ENCODE assay signal across 30 cellular contexts in the genomic region with DNA sequence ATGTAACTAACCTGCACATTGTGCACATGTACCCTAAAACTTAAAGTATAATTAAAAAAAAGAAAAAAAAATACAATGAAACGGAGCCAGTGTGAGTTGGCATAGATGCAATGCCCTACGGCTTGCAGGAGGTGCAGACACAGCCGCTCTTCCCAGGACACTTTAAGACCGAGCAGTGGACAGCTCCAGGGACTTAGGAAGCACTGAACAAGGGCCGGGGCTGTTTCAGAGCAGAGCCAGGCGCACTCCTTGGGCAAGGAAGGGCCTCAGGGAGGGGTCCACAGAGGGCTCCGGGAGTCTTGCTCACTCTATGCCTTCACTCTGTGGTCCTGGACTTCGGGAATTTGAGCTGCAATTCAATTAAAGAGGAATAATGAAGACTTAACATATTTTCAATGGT.
"Had no signal": no experiment of that assay in that cellular context is flagged by ENCODE, and none has a peak within 500 bp of the region (broad histone marks: within the 10 kb centered on the region; RNA-seq: fewer than 3 reads in every experiment).

No MANE protein-coding gene starts in this region.

- H3K4me1 Mint-ChIP-seq: immature natural killer cell; naive thymus-derived CD8-positive, alpha-beta T cell; nephron; stimulated activated memory B cell treated with anti-CD40 and anti-IgM and Interleukin-4, amounts not matched to agents 10 μg/mL and 1 μg/mL and 100 μg/mL, for 72 hours; stimulated activated naive CD8-positive, alpha-beta T cell treated with anti-CD3 and anti-CD28 coated beads, Interleukin-15, amount 100 ng/mL, for 72 hours had no signal

- DNase-seq: heart right ventricle; immature natural killer cell; left cardiac atrium; left ventricle myocardium superior; lower lobe of right lung; mammary epithelial cell; mesenchymal stem cell; naive thymus-derived CD8-positive, alpha-beta T cell; occipital lobe; ovary; right lobe of liver; stimulated activated CD4-positive, alpha-beta T cell treated with anti-CD3 and anti-CD28 coated beads, Interleukin-1b, Interleukin-23, amount 100 ng/mL, for 48 hours; stimulated activated CD4-positive, alpha-beta T cell treated with anti-CD3 and anti-CD28 coated beads, Interleukin-2, amount 100 ng/mL, for 48 hours; stimulated activated CD4-positive, alpha-beta T cell treated with anti-CD3 and anti-CD28 coated beads, Interleukin-4, amount 100 ng/mL, for 4 hours; stimulated activated CD8-positive, alpha-beta memory T cell treated with anti-CD3 and anti-CD28 coated beads, Interleukin-4, amount 100 ng/mL, for 48 hours; stimulated activated naive CD4-positive, alpha-beta T cell treated with Interleukin-2 at 50 U/mL for 16 hours; stimulated activated naive CD8-positive, alpha-beta T cell treated with anti-CD3 and anti-CD28 coated beads, Interleukin-15, amount 100 ng/mL, for 72 hours; substantia nigra; upper lobe of left lung had no signal

- H3K36me3 Mint-ChIP-seq: immature natural killer cell; naive thymus-derived CD8-positive, alpha-beta T cell; stimulated activated memory B cell treated with anti-CD40 and anti-IgM and Interleukin-4, amounts not matched to agents 10 μg/mL and 1 μg/mL and 100 μg/mL, for 72 hours had no signal

- H2AFZ ChIP-seq: hepatocyte had no signal

- H3K4me1 ChIP-seq: heart right ventricle, lower lobe of right lung, right atrium auricular region, right lobe of liver, tibial nerve, upper lobe of left lung, vagina had no signal

- H3K79me2 ChIP-seq: hepatocyte had no signal

- H3K9me3 Mint-ChIP-seq: nephron; neural crest cell; stimulated activated memory B cell treated with anti-CD40 and anti-IgM and Interleukin-4, amounts not matched to agents 10 μg/mL and 1 μg/mL and 100 μg/mL, for 72 hours; stimulated activated naive CD8-positive, alpha-beta T cell treated with anti-CD3 and anti-CD28 coated beads, Interleukin-15, amount 100 ng/mL, for 72 hours had no signal

- H3K4me3 ChIP-seq: heart right ventricle, hepatocyte, lower lobe of right lung, ovary, right atrium auricular region, right lobe of liver, smooth muscle cell, tibial nerve, upper lobe of left lung, vagina had no signal

- H3K4me3 Mint-ChIP-seq: immature natural killer cell; naive thymus-derived CD8-positive, alpha-beta T cell; nephron; neural crest cell; stimulated activated memory B cell treated with anti-CD40 and anti-IgM and Interleukin-4, amounts not matched to agents 10 μg/mL and 1 μg/mL and 100 μg/mL, for 72 hours; stimulated activated naive CD8-positive, alpha-beta T cell treated with anti-CD3 and anti-CD28 coated beads, Interleukin-15, amount 100 ng/mL, for 72 hours had no signal

- H3K36me3 ChIP-seq: heart right ventricle, lower lobe of right lung, neutrophil, ovary, right atrium auricular region, right lobe of liver, tibial nerve, upper lobe of left lung, vagina had no signal

- H3K27me3 Mint-ChIP-seq: stimulated activated memory B cell treated with anti-CD40 and anti-IgM and Interleukin-4, amounts not matched to agents 10 μg/mL and 1 μg/mL and 100 μg/mL, for 72 hours; stimulated activated naive CD8-positive, alpha-beta T cell treated with anti-CD3 and anti-CD28 coated beads, Interleukin-15, amount 100 ng/mL, for 72 hours had no signal

- H3K27ac Mint-ChIP-seq: immature natural killer cell; naive thymus-derived CD8-positive, alpha-beta T cell; nephron; progenitor cell of endocrine pancreas; stimulated activated memory B cell treated with anti-CD40 and anti-IgM and Interleukin-4, amounts not matched to agents 10 μg/mL and 1 μg/mL and 100 μg/mL, for 72 hours; stimulated activated naive CD8-positive, alpha-beta T cell treated with anti-CD3 and anti-CD28 coated beads, Interleukin-15, amount 100 ng/mL, for 72 hours had no signal

- H3K27me3 ChIP-seq: neutrophil, ovary, right atrium auricular region, right lobe of liver, tibial nerve, upper lobe of left lung, vagina had no signal

- H3K4me2 ChIP-seq: hepatocyte, smooth muscle cell had no signal

- H3K9me3 ChIP-seq: heart right ventricle, lower lobe of right lung, neutrophil, ovary, right atrium auricular region, right lobe of liver, tibial nerve, upper lobe of left lung, vagina had no signal

- ATAC-seq: heart right ventricle; left cardiac atrium; left lobe of liver; left ventricle myocardium superior; lower lobe of right lung; naive thymus-derived CD8-positive, alpha-beta T cell; right lobe of liver; stimulated activated memory B cell treated with anti-CD40 and anti-IgM and Interleukin-4, amounts not matched to agents 10 μg/mL and 1 μg/mL and 100 μg/mL, for 72 hours; stimulated activated naive CD8-positive, alpha-beta T cell treated with anti-CD3 and anti-CD28 coated beads, Interleukin-15, amount 100 ng/mL, for 72 hours had no signal

- H3K27ac ChIP-seq: heart right ventricle, hepatocyte, lower lobe of right lung, neutrophil, ovary, right atrium auricular region, right lobe of liver, tibial nerve, upper lobe of left lung, vagina had no signal
